In genomic region chr3:175326041-175326440, GRCh38 we compare ENCODE assay signal across 31 cellular contexts.
"Had no signal": no experiment of that assay in that cellular context is flagged by ENCODE, and none has a peak within 500 bp of the region (broad histone marks: within the 10 kb centered on the region; RNA-seq: fewer than 3 reads in every experiment).

No MANE protein-coding gene starts in this region.

- H3K4me3 ChIP-seq: ascending aorta, cardiac muscle cell, colonic mucosa, Peyer's patch, SJSA1 had no signal

- H3K27ac ChIP-seq: ascending aorta, cardiac muscle cell, colonic mucosa, KMS-11, Peyer's patch, SJSA1 had no signal

- H3K9ac ChIP-seq: KMS-11, SK-N-SH had no signal

- H3K4me2 ChIP-seq: KMS-11, SK-N-SH had no signal

- H3K27me3 ChIP-seq: ascending aorta, cardiac muscle cell, colonic mucosa, Peyer's patch, SJSA1 had no signal

- DNase-seq: activated CD4-positive, alpha-beta T cell treated with anti-CD3 and anti-CD28 coated beads, Interleukin-2, amount 10 ng/mL, durations not matched to agents 24 days and 14 days; activated CD4-positive, alpha-beta T cell treated with anti-CD3 and anti-CD28 coated beads, Interleukin-2, amount 50 U/mL, for 4 hours; activated CD8-positive, alpha-beta T cell treated with anti-CD3 and anti-CD28 coated beads for 36 hours; activated effector memory CD4-positive, alpha-beta T cell treated with anti-CD3 and anti-CD28 coated beads, Interleukin-2, amount 50 U/mL, for 16 hours; activated naive CD4-positive, alpha-beta T cell; activated naive CD8-positive, alpha-beta T cell treated with anti-CD3 and anti-CD28 coated beads, Interleukin-2, amount 10 ng/mL, durations not matched to agents 7 days and 5 days; activated T-cell treated with anti-CD3 and anti-CD28 coated beads, Interleukin-2, amount 50 U/mL, for 1 hour; activated T-cell treated with anti-CD3 and anti-CD28 coated beads, Interleukin-2, amount 50 U/mL, for 72 hours; amygdala; colonic mucosa; MM.1S; NCI-H1092 treated with DMSO at 0.1 percent for 48 hours; NCI-H1417; NCI-H146; NCI-H187; NCI-H2029 treated with DMSO at 0.1 percent for 48 hours; NCI-H2107; NCI-H2171 treated with DMSO at 0.1 percent for 48 hours; NCI-H446 treated with DMSO at 0.1 percent for 48 hours; NCI-H524; NCI-H69; NCI-H82; PC-3; Peyer's patch; SHP77 treated with DMSO at 0.1 percent for 48 hours; SK-N-SH had no signal

- H3K4me1 ChIP-seq: ascending aorta, colonic mucosa, Peyer's patch, SJSA1 had no signal

- H3K9me3 ChIP-seq: ascending aorta, colonic mucosa, Peyer's patch, SJSA1, SK-N-SH had no signal

- ATAC-seq: activated CD8-positive, alpha-beta T cell treated with anti-CD3 and anti-CD28 coated beads for 36 hours; activated T-cell treated with anti-CD3 and anti-CD28 coated beads, Interleukin-2, amount 50 U/mL, for 72 hours; activated T-helper 17 cell treated with anti-CD3 and anti-CD28 coated beads, Interleukin-2, amount 50 U/mL, for 72 hours; PC-3 had no signal

- H3K36me3 ChIP-seq: ascending aorta, cardiac muscle cell, colonic mucosa, Peyer's patch, SJSA1 had no signal
